ENCODE assay signal across 20 cellular contexts in genomic region chr3:160369784-160370183, GRCh38. TPM values are rescaled to one million over a fixed set of nuclear protein-coding genes. Genes with fewer than 3 reads are reported as not detected.
A peak's percentile ranks its signal among the peaks of the same experiment; 100 is the strongest.
DNase-seq lines count a peak whose midpoint lies in the region; ATAC-seq, FAIRE-seq and TF ChIP-seq lines count a peak whose summit lies in the region.
"Had no signal": no experiment of that assay in that cellular context is flagged by ENCODE, and none has a peak within 500 bp of the region (broad histone marks: within the 10 kb centered on the region; RNA-seq: fewer than 3 reads in every experiment).

No MANE protein-coding gene starts in this region.

- POLR2A ChIA-PET in CD4-positive, alpha-beta T cell (lab: Charles Lee), result interaction anchor here (1.0 to 2.1 kb wide), 4 partner anchors 22 to 851 kb away, joined by 3 to 9 read pairs (median 5); partner anchors contain the start of genes NMD3, SMC4 and TRIM59

- no peak for FAIRE-seq in H54 (lab: Jason Lieb, UNC)
- FAIRE-seq: keratinocyte had no signal

- H3K9me3 ChIP-seq in CD4-positive, alpha-beta T cell (ENCODE audit: control insufficient read depth, low read length), result no peaks in the 10 kb centered on the region
- no peaks in the 10 kb centered on the region for H3K9me3 ChIP-seq in left lung
- H3K9me3 ChIP-seq: prostate gland, thyroid gland had no signal

- peak; percentile 24 for ATAC-seq in CD4-positive, alpha-beta T cell (ENCODE audit: poor library complexity)
- ATAC-seq in SK-N-SH treated with all-trans-retinoic acid at 6 μM for 48 hours, result no peak
- ATAC-seq in left lung, result peak; percentile 22
- ATAC-seq: activated naive CD4-positive, alpha-beta T cell treated with anti-CD3 and anti-CD28 coated beads, Interleukin-2, amount 50 U/mL, for 72 hours; activated T-cell treated with anti-CD3 and anti-CD28 coated beads, Interleukin-2, amount 50 U/mL, for 72 hours; stimulated activated naive CD8-positive, alpha-beta T cell treated with anti-CD3 and anti-CD28 coated beads, Interleukin-15, amount 100 ng/mL, for 72 hours had no signal

- H3K9me3 Mint-ChIP-seq in CD4-positive, alpha-beta T cell, result no peaks in the 10 kb centered on the region
- H3K9me3 Mint-ChIP-seq: activated naive CD4-positive, alpha-beta T cell treated with anti-CD3 and anti-CD28 coated beads, Interleukin-2, amount 50 U/mL, for 72 hours; activated T-cell treated with anti-CD3 and anti-CD28 coated beads, Interleukin-2, amount 50 U/mL, for 72 hours; central memory CD8-positive, alpha-beta T cell; stimulated activated naive CD8-positive, alpha-beta T cell treated with anti-CD3 and anti-CD28 coated beads, Interleukin-15, amount 100 ng/mL, for 72 hours had no signal

- no peak for TF ChIP-seq POLR2A in H54 (IDR thresholded peaks at IDR 0.05; ENCODE audit: low read depth, low read length)

- H3K4me3 ChIP-seq in left lung, result no peak overlapping the region
- H3K4me3 ChIP-seq: prostate gland, thyroid gland had no signal

- peak overlapping the region; percentile 11 for H3K4me3 Mint-ChIP-seq in CD4-positive, alpha-beta T cell
- H3K4me3 Mint-ChIP-seq: activated T-cell treated with anti-CD3 and anti-CD28 coated beads, Interleukin-2, amount 50 U/mL, for 72 hours; central memory CD8-positive, alpha-beta T cell; H9; stimulated activated naive CD8-positive, alpha-beta T cell treated with anti-CD3 and anti-CD28 coated beads, Interleukin-15, amount 100 ng/mL, for 72 hours had no signal

- H3K27me3 Mint-ChIP-seq in CD4-positive, alpha-beta T cell, result no peaks in the 10 kb centered on the region
- H3K27me3 Mint-ChIP-seq: central memory CD8-positive, alpha-beta T cell; stimulated activated naive CD8-positive, alpha-beta T cell treated with anti-CD3 and anti-CD28 coated beads, Interleukin-15, amount 100 ng/mL, for 72 hours had no signal

- H3K27me3 ChIP-seq in CD4-positive, alpha-beta T cell (ENCODE audit: control insufficient read depth, insufficient read depth, low read length), result no peaks in the 10 kb centered on the region
- no peaks in the 10 kb centered on the region for H3K27me3 ChIP-seq in left lung
- H3K27me3 ChIP-seq: thyroid gland had no signal

- H3K27ac ChIP-seq in CD4-positive, alpha-beta T cell (ENCODE audit: low read depth, low read length), result no peak overlapping the region
- peak overlapping the region; percentile 10 to 49 for H3K27ac ChIP-seq in left lung
- H3K27ac ChIP-seq: prostate gland, thyroid gland had no signal

- H3K27ac Mint-ChIP-seq in CD4-positive, alpha-beta T cell, result peak overlapping the region; percentile 32
- H3K27ac Mint-ChIP-seq: activated naive CD4-positive, alpha-beta T cell treated with anti-CD3 and anti-CD28 coated beads, Interleukin-2, amount 50 U/mL, for 72 hours; activated T-cell treated with anti-CD3 and anti-CD28 coated beads, Interleukin-2, amount 50 U/mL, for 72 hours; H9 had no signal

- DNase-seq in CD4-positive, alpha-beta T cell, result no peak
- peak; percentile 8 for DNase-seq in GF-D8 (lab: John Stamatoyannopoulos, UW)
- DNase-seq in left lung, result no peak
- DNase-seq in AG08396 (ENCODE audit: low spot score), result no peak
- no peak for DNase-seq in H54 (ENCODE audit: insufficient read length, low spot score)
- no peak for DNase-seq in hypothalamus (lab: John Stamatoyannopoulos, UW)
- DNase-seq: activated CD8-positive, alpha-beta memory T cell treated with anti-CD3 and anti-CD28 coated beads for 24 hours; activated T-cell treated with anti-CD3 and anti-CD28 coated beads, Interleukin-2, amount 50 U/mL, for 72 hours; H9; NCI-H1092 treated with DMSO at 0.1 percent for 48 hours; NCI-H1930; NCI-H69; stimulated activated CD4-positive, alpha-beta T cell treated with anti-CD3 and anti-CD28 coated beads, Interleukin-15, amount 100 ng/mL, for 24 hours; stimulated activated naive CD8-positive, alpha-beta T cell treated with anti-CD3 and anti-CD28 coated beads, Interleukin-15, amount 100 ng/mL, for 72 hours; thyroid gland had no signal

- peaks cover 32% of the 10 kb centered on the region for H3K36me3 Mint-ChIP-seq in CD4-positive, alpha-beta T cell (ENCODE audit: low read depth)

- TF ChIP-seq CTCF in CD4-positive, alpha-beta T cell (IDR thresholded peaks at IDR 0.05), result no peak
- no peak for TF ChIP-seq CTCF in left lung (IDR thresholded peaks at IDR 0.05)

- no peaks in the 10 kb centered on the region for H3K4me1 ChIP-seq in left lung
- H3K4me1 ChIP-seq: prostate gland had no signal

- peaks cover 38% of the 10 kb centered on the region for H3K4me1 Mint-ChIP-seq in CD4-positive, alpha-beta T cell (ENCODE audit: low read depth)

- CTCF ChIA-PET in CD4-positive, alpha-beta T cell (lab: Charles Lee), result interaction anchor here (1.4 kb wide), 1 partner anchor 25 kb away, joined by 4 read pairs; no protein-coding TSS in a partner anchor

- intact Hi-C loops in CD4-positive, alpha-beta T cell (cut with DNase I, micrococcal nuclease), result loop anchor here in 1 of 2 experiments (10.0 kb wide), 1 partner anchor 45 kb away; no protein-coding TSS in a partner anchor
- intact Hi-C loops in left lung (cut with DNase I), result no loop called here

- H3K36me3 ChIP-seq in left lung, result no peaks in the 10 kb centered on the region
- H3K36me3 ChIP-seq: prostate gland had no signal

TF ChIP-seq in SK-N-SH treated with all-trans-retinoic acid at 6 μM for 48 hours, 23 proteins besides CTCF, POLR2A, EP300 and RAD21:
- TF ChIP-seq ISL1 (CRISPR knock-in tag; IDR thresholded peaks at IDR 0.05), result peak; percentile 35; the same call in 1 of the 2 replicates
- no peak; the same call in 1 of the 2 replicates for TF ChIP-seq TCF4 (CRISPR knock-in tag; IDR thresholded peaks at IDR 0.05; ENCODE audit: borderline replicate concordance)

RNA-seq across cellular contexts. Expression of gene IFT80, which starts 29.2 kb away (rescaled TPM):
- 10 to 100 TPM; 16.1 to 18.2 TPM for total RNA-seq in CD4-positive, alpha-beta T cell
- total RNA-seq in left lung, result 10 to 100 TPM; 27.9 to 45.0 TPM

RNA-seq across cellular contexts. Expression of gene SMC4, which starts 29.7 kb away (rescaled TPM):
- 10 to 100 TPM; 52.3 to 58.8 TPM for total RNA-seq in CD4-positive, alpha-beta T cell
- total RNA-seq in left lung, result 10 to 100 TPM; 68.6 to 73.5 TPM
